In genomic region chr18:48918156-48918555, GRCh38 we compare ENCODE assay signal across 1 cellular context.
TF ChIP-seq lines count a peak whose summit lies in the region.

No MANE protein-coding gene starts in this region.

TF ChIP-seq in WTC11, 78 proteins besides CTCF, POLR2A, EP300 and RAD21 (continued from another document):
- TF ChIP-seq ZSCAN18 (CRISPR knock-in tag; IDR thresholded peaks at IDR 0.05) (no peak), RELA (CRISPR knock-in tag; IDR thresholded peaks at IDR 0.05; ENCODE audit: borderline replicate concordance) (no peak), ZMAT4 (CRISPR knock-in tag; IDR thresholded peaks at IDR 0.05) (no peak), TEAD1 (CRISPR knock-in tag; IDR thresholded peaks at IDR 0.05) (no peak), TCF7 (CRISPR knock-in tag; IDR thresholded peaks at IDR 0.05; ENCODE audit: low read depth) (no peak), ERG (CRISPR knock-in tag; IDR thresholded peaks at IDR 0.05) (no peak), ZNF416 (CRISPR knock-in tag; IDR thresholded peaks at IDR 0.05) (no peak), TP53 (CRISPR knock-in tag; IDR thresholded peaks at IDR 0.05) (no peak), CDX4 (CRISPR knock-in tag; IDR thresholded peaks at IDR 0.05; ENCODE audit: borderline replicate concordance) (no peak)
